11 cellular contexts compared by ENCODE assay signal in the genomic region with DNA sequence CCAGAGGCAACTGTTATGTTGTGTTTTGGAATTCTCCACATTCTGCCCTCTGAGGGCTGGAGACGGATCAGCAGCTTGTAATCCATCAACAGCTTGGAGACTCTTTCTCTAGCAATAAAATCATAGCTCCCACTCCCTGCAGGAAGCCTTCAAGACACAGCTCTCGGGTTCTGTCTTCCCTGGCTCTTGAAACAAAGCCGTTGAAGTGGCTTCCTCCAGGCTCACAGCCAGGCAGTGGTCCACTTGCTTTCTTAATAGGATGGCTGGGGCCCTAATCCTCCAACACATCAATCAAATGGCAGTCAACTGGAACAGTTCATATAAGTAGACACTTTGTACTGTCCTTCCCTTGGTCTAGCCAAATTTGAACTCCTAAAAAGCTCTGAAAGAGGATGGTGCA.
DNase-seq lines count a peak whose midpoint lies in the region; ATAC-seq and TF ChIP-seq lines count a peak whose summit lies in the region.
"Had no signal": no experiment of that assay in that cellular context is flagged by ENCODE, and none has a peak within 500 bp of the region (broad histone marks: within the 10 kb centered on the region; RNA-seq: fewer than 3 reads in every experiment).

No MANE protein-coding gene starts in this region.

- no peak for TF ChIP-seq CTCF in tibial nerve (IDR thresholded peaks at IDR 0.05)

- CTCF ChIA-PET in activated CD4-positive, alpha-beta memory T cell treated with anti-CD3 and anti-CD28 coated beads, Interleukin-2, amount 10 ng/mL, durations not matched to agents 7 days and 5 days (lab: Charles Lee): interaction anchor here (1.1 to 1.5 kb wide), 4 partner anchors 45 to 224 kb away, joined by 3 read pairs; no protein-coding TSS in a partner anchor

- H3K27ac ChIP-seq in tibial nerve: no peak overlapping the region

- intact Hi-C loops in activated CD4-positive, alpha-beta T cell treated with anti-CD3 and anti-CD28 coated beads, Interleukin-2, amount 10 ng/mL, durations not matched to agents 24 days and 14 days (cut with micrococcal nuclease): no loop called here
- intact Hi-C loops in activated T-helper 1 cell treated with anti-CD3 and anti-CD28 coated beads, Interleukin-12 subunit alpha, Interleukin-12 subunit beta, Interleukin-2, Interleukin-4 antibody, amounts not matched to agents 30 ng/mL and 10 ng/mL and 1 ng/mL, durations not matched to agents 14 hours and 24 hours and 36 hours (cut with micrococcal nuclease): loop anchor here (5.0 kb wide), 2 partner anchors 40 to 55 kb away; no protein-coding TSS in a partner anchor
- intact Hi-C loops in sciatic nerve (cut with DNase I): no loop called here

- H3K9me3 ChIP-seq in tibial nerve: no peaks in the 10 kb centered on the region

- POLR2A ChIA-PET in activated CD4-positive, alpha-beta memory T cell treated with anti-CD3 and anti-CD28 coated beads, Interleukin-2, amount 10 ng/mL, durations not matched to agents 7 days and 5 days (lab: Charles Lee): interaction anchor here (0.8 to 1.7 kb wide), 7 partner anchors 11 to 116 kb away, joined by 3 to 6 read pairs (median 4); no protein-coding TSS in a partner anchor

- peak; percentile 23 for ATAC-seq in HG02885 (IDR thresholded peaks at IDR 0.05; ENCODE audit: poor library complexity, unreplicated experiment)
- ATAC-seq in sciatic nerve: peak; percentile 20
- ATAC-seq in HG02852 (IDR thresholded peaks at IDR 0.05; ENCODE audit: unreplicated experiment): no peak

- H3K4me1 Mint-ChIP-seq in activated CD4-positive, alpha-beta T cell treated with anti-CD3 and anti-CD28 coated beads, Interleukin-2, amount 10 ng/mL, durations not matched to agents 24 days and 14 days: peaks cover 29% of the 10 kb centered on the region
- peaks cover 48% of the 10 kb centered on the region for H3K4me1 Mint-ChIP-seq in activated T-helper 1 cell treated with anti-CD3 and anti-CD28 coated beads, Interleukin-12 subunit alpha, Interleukin-12 subunit beta, Interleukin-2, Interleukin-4 antibody, amounts not matched to agents 30 ng/mL and 10 ng/mL and 1 ng/mL, durations not matched to agents 14 hours and 24 hours and 36 hours (ENCODE audit: low read depth)
- H3K4me1 Mint-ChIP-seq in activated CD4-positive, alpha-beta memory T cell treated with anti-CD3 and anti-CD28 coated beads, Interleukin-2, amount 10 ng/mL, durations not matched to agents 7 days and 5 days: peaks cover 26% of the 10 kb centered on the region

- 35 to 42% methylated on average over 3 of the region's 3 CpGs for WGBS in tibial nerve, 2 donors

- H3K9me3 Mint-ChIP-seq in activated CD4-positive, alpha-beta T cell treated with anti-CD3 and anti-CD28 coated beads, Interleukin-2, amount 10 ng/mL, durations not matched to agents 24 days and 14 days: peaks cover 27% of the 10 kb centered on the region
- H3K9me3 Mint-ChIP-seq in activated T-helper 1 cell treated with anti-CD3 and anti-CD28 coated beads, Interleukin-12 subunit alpha, Interleukin-12 subunit beta, Interleukin-2, Interleukin-4 antibody, amounts not matched to agents 30 ng/mL and 10 ng/mL and 1 ng/mL, durations not matched to agents 14 hours and 24 hours and 36 hours: peaks cover 11% of the 10 kb centered on the region
- H3K9me3 Mint-ChIP-seq in activated CD4-positive, alpha-beta memory T cell treated with anti-CD3 and anti-CD28 coated beads, Interleukin-2, amount 10 ng/mL, durations not matched to agents 7 days and 5 days: peaks cover 4% of the 10 kb centered on the region

- no peaks in the 10 kb centered on the region for H3K27me3 Mint-ChIP-seq in activated CD4-positive, alpha-beta T cell treated with anti-CD3 and anti-CD28 coated beads, Interleukin-2, amount 10 ng/mL, durations not matched to agents 24 days and 14 days
- no peaks in the 10 kb centered on the region for H3K27me3 Mint-ChIP-seq in activated T-helper 1 cell treated with anti-CD3 and anti-CD28 coated beads, Interleukin-12 subunit alpha, Interleukin-12 subunit beta, Interleukin-2, Interleukin-4 antibody, amounts not matched to agents 30 ng/mL and 10 ng/mL and 1 ng/mL, durations not matched to agents 14 hours and 24 hours and 36 hours (ENCODE audit: insufficient read depth)
- H3K27me3 Mint-ChIP-seq in activated CD4-positive, alpha-beta memory T cell treated with anti-CD3 and anti-CD28 coated beads, Interleukin-2, amount 10 ng/mL, durations not matched to agents 7 days and 5 days: no peaks in the 10 kb centered on the region

- no peak for TF ChIP-seq EP300 in tibial nerve (IDR thresholded peaks at IDR 0.05)

- no peak overlapping the region for H3K4me3 ChIP-seq in tibial nerve

- H3K36me3 ChIP-seq in tibial nerve: no peaks in the 10 kb centered on the region

- TF ChIP-seq POLR2A in tibial nerve (IDR thresholded peaks at IDR 0.05): no peak

- H3K36me3 Mint-ChIP-seq in activated CD4-positive, alpha-beta T cell treated with anti-CD3 and anti-CD28 coated beads, Interleukin-2, amount 10 ng/mL, durations not matched to agents 24 days and 14 days (ENCODE audit: low read depth): peaks cover 3% of the 10 kb centered on the region
- peaks cover 3% of the 10 kb centered on the region for H3K36me3 Mint-ChIP-seq in activated T-helper 1 cell treated with anti-CD3 and anti-CD28 coated beads, Interleukin-12 subunit alpha, Interleukin-12 subunit beta, Interleukin-2, Interleukin-4 antibody, amounts not matched to agents 30 ng/mL and 10 ng/mL and 1 ng/mL, durations not matched to agents 14 hours and 24 hours and 36 hours (ENCODE audit: low read depth)
- peaks cover 2% of the 10 kb centered on the region for H3K36me3 Mint-ChIP-seq in activated CD4-positive, alpha-beta memory T cell treated with anti-CD3 and anti-CD28 coated beads, Interleukin-2, amount 10 ng/mL, durations not matched to agents 7 days and 5 days (ENCODE audit: low read depth)
- H3K36me3 Mint-ChIP-seq: activated naive CD4-positive, alpha-beta T cell treated with anti-CD3 and anti-CD28 coated beads, Interleukin-2, amount 50 U/mL, for 72 hours had no signal

- H3K27ac Mint-ChIP-seq in activated CD4-positive, alpha-beta T cell treated with anti-CD3 and anti-CD28 coated beads, Interleukin-2, amount 10 ng/mL, durations not matched to agents 24 days and 14 days: peak overlapping the region; percentile 38
- no peak overlapping the region for H3K27ac Mint-ChIP-seq in activated T-helper 1 cell treated with anti-CD3 and anti-CD28 coated beads, Interleukin-12 subunit alpha, Interleukin-12 subunit beta, Interleukin-2, Interleukin-4 antibody, amounts not matched to agents 30 ng/mL and 10 ng/mL and 1 ng/mL, durations not matched to agents 14 hours and 24 hours and 36 hours
- no peak overlapping the region for H3K27ac Mint-ChIP-seq in activated CD4-positive, alpha-beta memory T cell treated with anti-CD3 and anti-CD28 coated beads, Interleukin-2, amount 10 ng/mL, durations not matched to agents 7 days and 5 days

- no peak for DNase-seq in activated CD4-positive, alpha-beta T cell treated with anti-CD3 and anti-CD28 coated beads, Interleukin-2, amount 10 ng/mL, durations not matched to agents 24 days and 14 days
- DNase-seq in activated CD4-positive, alpha-beta T cell treated with anti-CD3 and anti-CD28 coated beads, Interleukin-2, amount 50 U/mL, for 1 hour: no peak
- DNase-seq in activated T-helper 1 cell treated with anti-CD3 and anti-CD28 coated beads, Interleukin-12 subunit alpha, Interleukin-12 subunit beta, Interleukin-2, Interleukin-4 antibody, amounts not matched to agents 30 ng/mL and 10 ng/mL and 1 ng/mL, durations not matched to agents 14 hours and 24 hours and 36 hours (ENCODE audit: low spot score): no peak
- DNase-seq in sciatic nerve (ENCODE audit: low spot score): no peak
- DNase-seq in tibial nerve (ENCODE audit: low spot score in 2 of 2): no peak
- no peak for DNase-seq in activated CD4-positive, alpha-beta memory T cell treated with anti-CD3 and anti-CD28 coated beads, Interleukin-2, amount 10 ng/mL, durations not matched to agents 7 days and 5 days
- DNase-seq: midbrain, SIG-M5 had no signal

- peak overlapping the region; percentile 65 for H3K4me3 Mint-ChIP-seq in activated CD4-positive, alpha-beta T cell treated with anti-CD3 and anti-CD28 coated beads, Interleukin-2, amount 10 ng/mL, durations not matched to agents 24 days and 14 days
- H3K4me3 Mint-ChIP-seq in activated T-helper 1 cell treated with anti-CD3 and anti-CD28 coated beads, Interleukin-12 subunit alpha, Interleukin-12 subunit beta, Interleukin-2, Interleukin-4 antibody, amounts not matched to agents 30 ng/mL and 10 ng/mL and 1 ng/mL, durations not matched to agents 14 hours and 24 hours and 36 hours: peak overlapping the region; percentile 60
- no peak overlapping the region for H3K4me3 Mint-ChIP-seq in activated CD4-positive, alpha-beta memory T cell treated with anti-CD3 and anti-CD28 coated beads, Interleukin-2, amount 10 ng/mL, durations not matched to agents 7 days and 5 days

- no peaks in the 10 kb centered on the region for H3K27me3 ChIP-seq in tibial nerve

- H3K4me1 ChIP-seq in tibial nerve: peaks cover 0 to 12% (median 5%) of the 10 kb centered on the region in 4 donors
